ENCODE assay signal across 14 cellular contexts in genomic region chr3:72904156-72904555, GRCh38.
"Had no signal": no experiment of that assay in that cellular context is flagged by ENCODE, and none has a peak within 500 bp of the region (broad histone marks: within the 10 kb centered on the region; RNA-seq: fewer than 3 reads in every experiment).

No MANE protein-coding gene starts in this region.

- H3K4me3 Mint-ChIP-seq: activated naive CD8-positive, alpha-beta T cell; naive B cell; stimulated activated effector memory CD8-positive, alpha-beta T cell treated with anti-CD3 and anti-CD28 coated beads, Interleukin-12 subunit alpha, Interleukin-12 subunit beta, amount 100 ng/mL, for 72 hours had no signal

- DNase-seq: activated CD4-positive, alpha-beta T cell treated with anti-CD3 and anti-CD28 coated beads, Interleukin-2, amount 50 U/mL, for 1 hour; activated CD8-positive, alpha-beta memory T cell treated with anti-CD3 and anti-CD28 coated beads for 24 hours; activated gamma-delta T cell treated with Interleukin-2 at 50 U/mL for 16 hours; amniotic stem cell; central memory CD4-positive, alpha-beta T cell; islet precursor cell; left lung; mammary epithelial cell; naive B cell; upper lobe of right lung had no signal

- H3K36me3 Mint-ChIP-seq: activated naive CD8-positive, alpha-beta T cell; stimulated activated effector memory CD8-positive, alpha-beta T cell treated with anti-CD3 and anti-CD28 coated beads, Interleukin-12 subunit alpha, Interleukin-12 subunit beta, amount 100 ng/mL, for 72 hours had no signal

- H3K9me3 Mint-ChIP-seq: stimulated activated effector memory CD8-positive, alpha-beta T cell treated with anti-CD3 and anti-CD28 coated beads, Interleukin-12 subunit alpha, Interleukin-12 subunit beta, amount 100 ng/mL, for 72 hours had no signal

- H3K27me3 Mint-ChIP-seq: brain had no signal

- H3K4me1 Mint-ChIP-seq: naive B cell; stimulated activated effector memory CD8-positive, alpha-beta T cell treated with anti-CD3 and anti-CD28 coated beads, Interleukin-12 subunit alpha, Interleukin-12 subunit beta, amount 100 ng/mL, for 72 hours had no signal

- ATAC-seq: esophagus mucosa; left lung; stimulated activated effector memory CD8-positive, alpha-beta T cell treated with anti-CD3 and anti-CD28 coated beads, Interleukin-12 subunit alpha, Interleukin-12 subunit beta, amount 100 ng/mL, for 72 hours; upper lobe of right lung had no signal

- H3K27ac Mint-ChIP-seq: activated naive CD8-positive, alpha-beta T cell; stimulated activated effector memory CD8-positive, alpha-beta T cell treated with anti-CD3 and anti-CD28 coated beads, Interleukin-12 subunit alpha, Interleukin-12 subunit beta, amount 100 ng/mL, for 72 hours had no signal
